In the genomic region with DNA sequence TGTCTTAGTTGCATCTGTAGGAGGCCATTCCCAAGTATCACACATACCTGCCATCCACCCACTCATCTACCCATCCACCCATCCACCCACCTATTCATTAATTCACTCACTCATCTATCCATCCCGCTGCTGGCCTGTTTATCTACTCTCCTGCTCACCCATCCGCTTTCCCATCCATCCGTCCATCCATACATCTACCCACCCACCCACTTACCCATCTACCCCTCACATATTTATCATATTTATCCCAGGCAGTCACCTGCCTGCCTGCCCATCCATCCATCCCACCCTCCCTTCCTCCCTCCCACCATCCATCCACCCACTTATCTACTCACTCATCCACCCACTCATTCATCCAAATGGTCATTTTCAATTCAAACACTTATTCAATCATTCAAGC, we compare ENCODE assay signal across 7 cellular contexts.
"Had no signal": no experiment of that assay in that cellular context is flagged by ENCODE, and none has a peak within 500 bp of the region (broad histone marks: within the 10 kb centered on the region; RNA-seq: fewer than 3 reads in every experiment).

No MANE protein-coding gene starts in this region.

- ATAC-seq: HCT116, K562 had no signal

- H3K9me3 ChIP-seq: HAP-1 had no signal

- DNase-seq: GM23248, GOT3, H7, IMR-90 had no signal

- H3K27ac ChIP-seq: GM23248 had no signal

- H3K4me1 ChIP-seq: HAP-1 had no signal

- H3K36me3 ChIP-seq: HAP-1 had no signal

- H3K4me3 ChIP-seq: GM23248, HAP-1, K562 had no signal
